Comparison of ENCODE assay signal across 21 cellular contexts in genomic region chr5:65903581-65903980, GRCh38.
"Had no signal": no experiment of that assay in that cellular context is flagged by ENCODE, and none has a peak within 500 bp of the region (broad histone marks: within the 10 kb centered on the region; RNA-seq: fewer than 3 reads in every experiment).

No MANE protein-coding gene starts in this region.

- H3K4me3 ChIP-seq: dorsolateral prefrontal cortex, gastrocnemius medialis, heart right ventricle, stomach had no signal

- H3K4me1 Mint-ChIP-seq: naive B cell, nephron progenitor cell had no signal

- H3K4me1 ChIP-seq: gastrocnemius medialis, heart right ventricle, stomach had no signal

- ATAC-seq: esophagus mucosa, gastrocnemius medialis, heart right ventricle, sciatic nerve had no signal

- FAIRE-seq: islet of Langerhans, small intestine had no signal

- H3K9me3 ChIP-seq: gastrocnemius medialis, heart right ventricle, neutrophil, stomach had no signal

- H3K9me3 Mint-ChIP-seq: naive B cell, nephron progenitor cell had no signal

- H3K36me3 Mint-ChIP-seq: naive B cell had no signal

- H3K27ac ChIP-seq: dorsolateral prefrontal cortex, gastrocnemius medialis, heart right ventricle, neutrophil, stomach had no signal

- H3K27me3 ChIP-seq: dorsolateral prefrontal cortex, gastrocnemius medialis, heart right ventricle, neutrophil, stomach had no signal

- DNase-seq: cortex of kidney; dorsolateral prefrontal cortex; effector CD8-positive, alpha-beta T cell; gastrocnemius medialis; heart right ventricle; hypothalamus; kidney glomerular epithelial cell; mesendoderm; naive B cell; nephron progenitor cell; posterior cingulate gyrus; small intestine; stimulated activated CD4-positive, alpha-beta T cell treated with anti-CD3 and anti-CD28 coated beads, Interleukin-12 subunit alpha, Interleukin-12 subunit beta, amount 100 ng/mL, for 4 hours; stimulated activated naive CD4-positive, alpha-beta T cell; stomach; substantia nigra; trophoblast cell had no signal

- H3K36me3 ChIP-seq: gastrocnemius medialis, heart right ventricle, neutrophil, stomach had no signal

- H3K4me3 Mint-ChIP-seq: naive B cell, nephron progenitor cell had no signal

- H3K27ac Mint-ChIP-seq: naive B cell, nephron progenitor cell had no signal
